ENCODE assay signal across 1 cellular context in genomic region chr1:156069490-156070455, GRCh38.
TF ChIP-seq lines count a peak whose summit lies in the region.

No MANE protein-coding gene starts in this region.

TF ChIP-seq in liver, 16 proteins besides CTCF, POLR2A, EP300 and RAD21 (continued from another document):
- TF ChIP-seq YY1 (IDR thresholded peaks at IDR 0.05): peak; percentile 78
